In genomic region chr3:151301787-151302186, GRCh38 we compare ENCODE assay signal across 17 cellular contexts. TPM values are rescaled to one million over a fixed set of nuclear protein-coding genes. Genes with fewer than 3 reads are reported as not detected.
DNase-seq lines count a peak whose midpoint lies in the region; ATAC-seq and TF ChIP-seq lines count a peak whose summit lies in the region.
"Had no signal": no experiment of that assay in that cellular context is flagged by ENCODE, and none has a peak within 500 bp of the region (broad histone marks: within the 10 kb centered on the region; RNA-seq: fewer than 3 reads in every experiment).

No MANE protein-coding gene starts in this region.

- H3K27ac ChIP-seq in PC-9 (peak overlapping the region; percentile 31; the same call in 1 of the 2 replicates), prostate gland (no peak overlapping the region), osteoblast (ENCODE audit: low read depth, low read length) (no peak overlapping the region)
- H3K27ac ChIP-seq: hepatocyte, skin epidermis had no signal

- no peaks in the 10 kb centered on the region for H3K9me3 Mint-ChIP-seq in activated T-cell treated with anti-CD3 and anti-CD28 coated beads, Interleukin-2, amount 50 U/mL, for 72 hours
- no peaks in the 10 kb centered on the region for H3K9me3 Mint-ChIP-seq in stimulated activated effector memory CD8-positive, alpha-beta T cell treated with anti-CD3 and anti-CD28 coated beads, Interleukin-12 subunit alpha, Interleukin-12 subunit beta, amount 100 ng/mL, for 72 hours
- H3K9me3 Mint-ChIP-seq: activated naive CD4-positive, alpha-beta T cell treated with anti-CD3 and anti-CD28 coated beads, Interleukin-2, amount 10 ng/mL, durations not matched to agents 7 days and 5 days; central memory CD8-positive, alpha-beta T cell; stimulated activated naive B cell treated with anti-CD40 and anti-IgM and Interleukin-4, amounts not matched to agents 10 μg/mL and 1 μg/mL and 100 μg/mL, for 72 hours had no signal

- peaks cover 26% of the 10 kb centered on the region for H3K27me3 Mint-ChIP-seq in activated T-cell treated with anti-CD3 and anti-CD28 coated beads, Interleukin-2, amount 50 U/mL, for 72 hours (ENCODE audit: low read depth)

- intact Hi-C loops in PC-9 (cut with micrococcal nuclease; ENCODE audit: unreplicated experiment) (loop anchor here (10.0 kb wide), 1 partner anchor 963 kb away; the partner anchor contains the start of gene MBNL1), prostate gland (cut with DNase I) (no loop called here)

- H2AFZ ChIP-seq in PC-9 (no peak overlapping the region), osteoblast (ENCODE audit: low read length) (no peak overlapping the region)
- H2AFZ ChIP-seq: hepatocyte had no signal

- H3K36me3 ChIP-seq in PC-9 (ENCODE audit: low read depth), result peaks cover 7% of the 10 kb centered on the region; the same call in 1 of the 2 replicates
- H3K36me3 ChIP-seq in prostate gland, result no peaks in the 10 kb centered on the region
- H3K36me3 ChIP-seq in osteoblast (ENCODE audit: insufficient read depth, low read length), result no peaks in the 10 kb centered on the region

- H3K4me2 ChIP-seq in PC-9 (no peak overlapping the region), osteoblast (ENCODE audit: insufficient read depth, low read length) (no peak overlapping the region)
- H3K4me2 ChIP-seq: hepatocyte had no signal

- peaks cover 43% of the 10 kb centered on the region for H3K4me1 ChIP-seq in PC-9 (replicated peaks; ENCODE audit: insufficient read depth)
- H3K4me1 ChIP-seq in prostate gland (replicated peaks), result no peaks in the 10 kb centered on the region
- peaks cover 31% of the 10 kb centered on the region for H3K4me1 ChIP-seq in osteoblast (ENCODE audit: insufficient read depth, low read length)

- TF ChIP-seq POLR2A in prostate gland (IDR thresholded peaks at IDR 0.05), result no peak

- H3K4me3 Mint-ChIP-seq in activated T-cell treated with anti-CD3 and anti-CD28 coated beads, Interleukin-2, amount 50 U/mL, for 72 hours, result peak overlapping the region in 1 of 2 donors; percentile 41
- H3K4me3 Mint-ChIP-seq in stimulated activated effector memory CD8-positive, alpha-beta T cell treated with anti-CD3 and anti-CD28 coated beads, Interleukin-12 subunit alpha, Interleukin-12 subunit beta, amount 100 ng/mL, for 72 hours, result no peak overlapping the region
- H3K4me3 Mint-ChIP-seq: activated naive CD4-positive, alpha-beta T cell treated with anti-CD3 and anti-CD28 coated beads, Interleukin-2, amount 10 ng/mL, durations not matched to agents 7 days and 5 days; central memory CD8-positive, alpha-beta T cell; stimulated activated naive B cell treated with anti-CD40 and anti-IgM and Interleukin-4, amounts not matched to agents 10 μg/mL and 1 μg/mL and 100 μg/mL, for 72 hours had no signal

- CTCF ChIA-PET in PC-9 (lab: Charles Lee), result no interaction called here

- H3K36me3 Mint-ChIP-seq in activated T-cell treated with anti-CD3 and anti-CD28 coated beads, Interleukin-2, amount 50 U/mL, for 72 hours (ENCODE audit: insufficient read depth in 2 of 2), result peaks cover 0 to 1% of the 10 kb centered on the region in 2 donors
- H3K36me3 Mint-ChIP-seq in stimulated activated effector memory CD8-positive, alpha-beta T cell treated with anti-CD3 and anti-CD28 coated beads, Interleukin-12 subunit alpha, Interleukin-12 subunit beta, amount 100 ng/mL, for 72 hours, result no peaks in the 10 kb centered on the region
- H3K36me3 Mint-ChIP-seq: activated naive CD4-positive, alpha-beta T cell treated with anti-CD3 and anti-CD28 coated beads, Interleukin-2, amount 10 ng/mL, durations not matched to agents 7 days and 5 days; stimulated activated naive B cell treated with anti-CD40 and anti-IgM and Interleukin-4, amounts not matched to agents 10 μg/mL and 1 μg/mL and 100 μg/mL, for 72 hours had no signal

- H3K79me2 ChIP-seq in PC-9 (ENCODE audit: low read depth) (peaks cover 18% of the 10 kb centered on the region), osteoblast (ENCODE audit: insufficient read depth, low read length) (no peaks in the 10 kb centered on the region)
- H3K79me2 ChIP-seq: hepatocyte had no signal

- POLR2A ChIA-PET in PC-9 (lab: Charles Lee; ENCODE audit: unreplicated experiment), result no interaction called here

- H3K4me3 ChIP-seq in PC-9, result no peak overlapping the region
- no peak overlapping the region for H3K4me3 ChIP-seq in epithelial cell of esophagus (ENCODE audit: low read length)
- no peak overlapping the region for H3K4me3 ChIP-seq in prostate gland
- no peak overlapping the region for H3K4me3 ChIP-seq in osteoblast (ENCODE audit: insufficient read depth, low read length)
- H3K4me3 ChIP-seq: hepatocyte, skin epidermis had no signal

- no peak for DNase-seq in activated T-cell treated with anti-CD3 and anti-CD28 coated beads, Interleukin-2, amount 50 U/mL, for 72 hours
- no peak for DNase-seq in activated T-cell treated with anti-CD3 and anti-CD28 coated beads, Interleukin-2, amount 50 U/mL, for 1 hour
- DNase-seq in PC-9 (peak in 1 of 2 experiments; percentile 52), epithelial cell of esophagus (ENCODE audit: low read depth) (peak; percentile 83), prostate gland (ENCODE audit: low spot score) (no peak), osteoblast (ENCODE audit: insufficient read length, low spot score, missing footprints) (no peak)
- no peak for DNase-seq in stimulated activated effector memory CD8-positive, alpha-beta T cell treated with anti-CD3 and anti-CD28 coated beads, Interleukin-12 subunit alpha, Interleukin-12 subunit beta, amount 100 ng/mL, for 72 hours (ENCODE audit: low spot score in 2 of 2)
- DNase-seq: activated naive CD4-positive, alpha-beta T cell treated with anti-CD3 and anti-CD28 coated beads, Interleukin-2, amount 10 ng/mL, durations not matched to agents 7 days and 5 days; left cardiac atrium; NCI-H1436; NCI-H345; stimulated activated naive B cell treated with anti-CD40 and anti-IgM and Interleukin-4, amounts not matched to agents 10 μg/mL and 1 μg/mL and 100 μg/mL, for 72 hours had no signal

- H4K20me1 ChIP-seq in PC-9 (ENCODE audit: insufficient read depth) (no peaks in the 10 kb centered on the region), osteoblast (ENCODE audit: insufficient read depth, low read length) (no peaks in the 10 kb centered on the region)

- peaks cover 33% of the 10 kb centered on the region for H3F3A ChIP-seq in PC-9 (ENCODE audit: insufficient read depth, low read depth)

- peak; percentile 47 to 72 for ATAC-seq in activated T-cell treated with anti-CD3 and anti-CD28 coated beads, Interleukin-2, amount 50 U/mL, for 72 hours (replicated peaks in 1 of 2)
- peak; percentile 77 for ATAC-seq in stimulated activated effector memory CD8-positive, alpha-beta T cell treated with anti-CD3 and anti-CD28 coated beads, Interleukin-12 subunit alpha, Interleukin-12 subunit beta, amount 100 ng/mL, for 72 hours
- ATAC-seq in HG03025 (IDR thresholded peaks at IDR 0.05; ENCODE audit: low FRiP score, unreplicated experiment), result no peak
- ATAC-seq: left cardiac atrium; stimulated activated naive B cell treated with anti-CD40 and anti-IgM and Interleukin-4, amounts not matched to agents 10 μg/mL and 1 μg/mL and 100 μg/mL, for 72 hours had no signal

- peaks cover 57% of the 10 kb centered on the region for H3K4me1 Mint-ChIP-seq in activated T-cell treated with anti-CD3 and anti-CD28 coated beads, Interleukin-2, amount 50 U/mL, for 72 hours (ENCODE audit: low read depth)
- peaks cover 53% of the 10 kb centered on the region for H3K4me1 Mint-ChIP-seq in stimulated activated effector memory CD8-positive, alpha-beta T cell treated with anti-CD3 and anti-CD28 coated beads, Interleukin-12 subunit alpha, Interleukin-12 subunit beta, amount 100 ng/mL, for 72 hours
- H3K4me1 Mint-ChIP-seq: stimulated activated naive B cell treated with anti-CD40 and anti-IgM and Interleukin-4, amounts not matched to agents 10 μg/mL and 1 μg/mL and 100 μg/mL, for 72 hours had no signal

- BruUV-seq in PC-9 (replicated peaks; lab: Mats Ljungman, UMichigan), result no TSS peak

- H3K9me2 ChIP-seq in PC-9 (ENCODE audit: insufficient read depth), result no peaks in the 10 kb centered on the region

- TF ChIP-seq CTCF in PC-9 (conservative IDR thresholded peaks at IDR 0.05) (no peak), epithelial cell of esophagus (IDR thresholded peaks at IDR 0.05; ENCODE audit: insufficient read depth, low read depth, low read length, missing control alignments) (no peak), prostate gland (IDR thresholded peaks at IDR 0.05) (no peak), osteoblast (IDR thresholded peaks at IDR 0.05; ENCODE audit: extremely low read depth, low read depth, low read length) (no peak)

- 84% methylated on average over 3 of the region's 3 CpGs for WGBS in prostate gland

- H3K9me3 ChIP-seq in PC-9 (ENCODE audit: insufficient read depth, low read depth) (no peaks in the 10 kb centered on the region), prostate gland (no peaks in the 10 kb centered on the region), osteoblast (ENCODE audit: low read depth, low read length) (no peaks in the 10 kb centered on the region)

- no peaks in the 10 kb centered on the region for H3K27me3 ChIP-seq in PC-9 (ENCODE audit: insufficient read depth, low read depth)
- H3K27me3 ChIP-seq in prostate gland (replicated peaks; ENCODE audit: insufficient read depth), result no peaks in the 10 kb centered on the region
- peaks cover 6% of the 10 kb centered on the region for H3K27me3 ChIP-seq in osteoblast (ENCODE audit: insufficient read depth, low read length)
- H3K27me3 ChIP-seq: hepatocyte had no signal

- H3K27ac Mint-ChIP-seq in activated T-cell treated with anti-CD3 and anti-CD28 coated beads, Interleukin-2, amount 50 U/mL, for 72 hours, result peak overlapping the region; percentile 16
- H3K27ac Mint-ChIP-seq in stimulated activated effector memory CD8-positive, alpha-beta T cell treated with anti-CD3 and anti-CD28 coated beads, Interleukin-12 subunit alpha, Interleukin-12 subunit beta, amount 100 ng/mL, for 72 hours, result no peak overlapping the region
- H3K27ac Mint-ChIP-seq: activated naive CD4-positive, alpha-beta T cell treated with anti-CD3 and anti-CD28 coated beads, Interleukin-2, amount 10 ng/mL, durations not matched to agents 7 days and 5 days; stimulated activated naive B cell treated with anti-CD40 and anti-IgM and Interleukin-4, amounts not matched to agents 10 μg/mL and 1 μg/mL and 100 μg/mL, for 72 hours had no signal

RNA-seq across cellular contexts. Expression of gene GPR87, which starts 14.8 kb away (rescaled TPM):
- total RNA-seq in activated T-cell treated with anti-CD3 and anti-CD28 coated beads, Interleukin-2, amount 50 U/mL, for 72 hours, result 1 to 10 TPM in 1 of 2 donors, under 1 TPM in 1; 0.70 to 2.2 TPM
- total RNA-seq in PC-9 (2021) (9.0 and 15.5 TPM in 2 replicates), prostate gland (10 to 100 TPM in 1 of 2 donors, 1 to 10 TPM in 1; 9.3 to 10.9 TPM), osteoblast (not detected in 2 replicates)
- total RNA-seq: left cardiac atrium, osteocyte had no signal

RNA-seq across cellular contexts. Expression of gene P2RY14, which starts 23.4 kb away (rescaled TPM):
- under 1 TPM; 0.34 to 0.51 TPM for total RNA-seq in activated T-cell treated with anti-CD3 and anti-CD28 coated beads, Interleukin-2, amount 50 U/mL, for 72 hours
- total RNA-seq in PC-9 (2021), result not detected in 2 replicates
- under 1 TPM; 0.09 to 0.28 TPM for total RNA-seq in prostate gland
- total RNA-seq in osteoblast, result not detected in 2 replicates
- total RNA-seq: hepatocyte, osteocyte had no signal

RNA-seq across cellular contexts. Expression of gene P2RY13, which starts 27.6 kb away (rescaled TPM):
- not detected for total RNA-seq in activated T-cell treated with anti-CD3 and anti-CD28 coated beads, Interleukin-2, amount 50 U/mL, for 72 hours
- total RNA-seq in PC-9 (2021) (not detected in 2 replicates), prostate gland (under 1 TPM; 0.28 to 0.73 TPM), osteoblast (not detected in 2 replicates)
- total RNA-seq: hepatocyte, osteocyte had no signal
